8 cellular contexts compared by ENCODE assay signal in the genomic region with DNA sequence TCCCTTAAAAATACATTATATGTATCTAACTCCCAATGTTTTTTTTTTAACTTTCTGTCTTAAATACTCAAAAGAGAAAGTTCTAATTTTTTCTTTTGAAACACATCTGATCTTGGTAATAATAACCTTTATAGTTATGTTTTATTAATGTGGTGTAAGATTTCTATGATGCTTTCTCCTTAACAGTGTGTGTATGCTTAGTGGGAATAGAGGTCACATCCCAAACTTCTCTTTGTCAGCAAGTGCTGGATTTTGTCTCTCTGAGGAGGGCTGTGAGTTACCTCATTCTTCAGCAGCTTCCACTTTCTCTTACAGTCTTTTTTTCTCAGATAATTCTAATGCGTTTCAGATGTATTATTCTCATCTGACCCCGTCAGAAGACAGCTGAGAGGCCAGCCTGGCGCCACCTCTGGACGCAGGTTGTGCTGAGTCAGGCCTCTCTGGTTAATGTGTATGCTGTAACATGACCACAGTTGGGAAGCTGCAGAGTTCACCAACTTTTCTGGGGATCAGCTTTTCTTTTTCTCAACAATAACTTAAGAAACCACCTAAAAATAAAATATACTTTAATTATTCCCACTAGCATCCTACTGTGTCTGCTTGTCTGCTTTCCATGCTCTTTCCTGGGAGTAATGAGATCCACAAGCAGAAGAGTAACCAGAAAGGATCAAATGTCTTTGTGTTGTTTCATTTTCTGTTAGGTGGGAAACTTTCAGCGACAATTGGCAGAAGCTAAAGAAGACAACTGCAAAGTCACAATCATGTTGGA.
DNase-seq lines count a peak whose midpoint lies in the region; ATAC-seq and TF ChIP-seq lines count a peak whose summit lies in the region.

No MANE protein-coding gene starts in this region.

- intact Hi-C loops in sciatic nerve (cut with DNase I) = no loop called here

- H3K36me3 ChIP-seq in KMS-11 (ENCODE audit: insufficient read depth) = no peaks in the 10 kb centered on the region

- H3K4me1 Mint-ChIP-seq in activated naive CD8-positive, alpha-beta T cell treated with anti-CD3 and anti-CD28 coated beads for 36 hours = no peaks in the 10 kb centered on the region

- H3K36me3 Mint-ChIP-seq in activated naive CD8-positive, alpha-beta T cell treated with anti-CD3 and anti-CD28 coated beads for 36 hours = peaks cover 9% of the 10 kb centered on the region

- DNase-seq in erythroblast (lab: John Stamatoyannopoulos, UW) = peak; percentile 24 to 28
- DNase-seq in sciatic nerve (ENCODE audit: low spot score) = peak; percentile 68
- DNase-seq in COLO668 (lab: John Stamatoyannopoulos, UW; ENCODE audit: unreplicated experiment) = no peak
- no peak for DNase-seq in activated naive CD8-positive, alpha-beta T cell treated with anti-CD3 and anti-CD28 coated beads for 36 hours
- no peak for DNase-seq in activated CD4-positive, alpha-beta T cell treated with anti-CD3 and anti-CD28 coated beads for 1 hour
- DNase-seq in NCI-H1436 treated with DMSO at 0.1 percent for 48 hours (lab: John Stamatoyannopoulos, UW) = no peak

- H2AFZ ChIP-seq in KMS-11 (ENCODE audit: low read depth) = no peak overlapping the region

- TF ChIP-seq CTCF in KMS-11 (conservative IDR thresholded peaks at IDR 0.05; ENCODE audit: low read depth, low read length) = 0 out of 2 replicates have a peak, but pooled peaks have one; percentile 33

- H3K4me3 ChIP-seq in KMS-11 (IDR thresholded peaks at IDR 0.05; ENCODE audit: insufficient read depth, low read depth, low read length) = no peak overlapping the region

- peak overlapping the region; percentile 45 for H3K27ac ChIP-seq in KMS-11

- H3K4me3 Mint-ChIP-seq in activated naive CD8-positive, alpha-beta T cell treated with anti-CD3 and anti-CD28 coated beads for 36 hours = no peak overlapping the region

- H3K4me1 ChIP-seq in KMS-11 (ENCODE audit: low read depth, poor library complexity, severe bottlenecking) = peaks cover 30% of the 10 kb centered on the region

- H3K27me3 Mint-ChIP-seq in activated naive CD8-positive, alpha-beta T cell treated with anti-CD3 and anti-CD28 coated beads for 36 hours = no peaks in the 10 kb centered on the region

- ATAC-seq in GM19395 (IDR thresholded peaks at IDR 0.05; ENCODE audit: unreplicated experiment) (peak; percentile 81), sciatic nerve (peak; percentile 97)

- peak overlapping the region; percentile 44 for H3K4me2 ChIP-seq in KMS-11

- no peaks in the 10 kb centered on the region for H3K79me2 ChIP-seq in KMS-11 (ENCODE audit: insufficient read depth, low read depth)

- H3K27me3 ChIP-seq in KMS-11 (ENCODE audit: insufficient read depth, low read depth) = no peaks in the 10 kb centered on the region

- TF ChIP-seq POLR2A in erythroblast (IDR thresholded peaks at IDR 0.05; ENCODE audit: low read length) = no peak

- H4K20me1 ChIP-seq in KMS-11 (ENCODE audit: insufficient read depth) = no peaks in the 10 kb centered on the region

- 0 out of 2 replicates have a peak overlapping the region, but pooled peaks have one; percentile 18 for H3K9ac ChIP-seq in KMS-11

- no peaks in the 10 kb centered on the region for H3K9me3 Mint-ChIP-seq in activated naive CD8-positive, alpha-beta T cell treated with anti-CD3 and anti-CD28 coated beads for 36 hours

- no peak overlapping the region for H3K27ac Mint-ChIP-seq in activated naive CD8-positive, alpha-beta T cell treated with anti-CD3 and anti-CD28 coated beads for 36 hours

Comparison
In these comparisons a context has a peak if more than half of its experiments do, and no peak if none do; other contexts are left out.
1. DNase-seq: peak in erythroblast (2 of 2) and sciatic nerve (single experiment); none in COLO668 (single experiment), activated naive CD8-positive, alpha-beta T cell treated with anti-CD3 and anti-CD28 coated beads for 36 hours (single experiment), activated CD4-positive, alpha-beta T cell treated with anti-CD3 and anti-CD28 coated beads for 1 hour (single experiment) and NCI-H1436 treated with DMSO at 0.1 percent for 48 hours (single experiment).